In the genomic region with DNA sequence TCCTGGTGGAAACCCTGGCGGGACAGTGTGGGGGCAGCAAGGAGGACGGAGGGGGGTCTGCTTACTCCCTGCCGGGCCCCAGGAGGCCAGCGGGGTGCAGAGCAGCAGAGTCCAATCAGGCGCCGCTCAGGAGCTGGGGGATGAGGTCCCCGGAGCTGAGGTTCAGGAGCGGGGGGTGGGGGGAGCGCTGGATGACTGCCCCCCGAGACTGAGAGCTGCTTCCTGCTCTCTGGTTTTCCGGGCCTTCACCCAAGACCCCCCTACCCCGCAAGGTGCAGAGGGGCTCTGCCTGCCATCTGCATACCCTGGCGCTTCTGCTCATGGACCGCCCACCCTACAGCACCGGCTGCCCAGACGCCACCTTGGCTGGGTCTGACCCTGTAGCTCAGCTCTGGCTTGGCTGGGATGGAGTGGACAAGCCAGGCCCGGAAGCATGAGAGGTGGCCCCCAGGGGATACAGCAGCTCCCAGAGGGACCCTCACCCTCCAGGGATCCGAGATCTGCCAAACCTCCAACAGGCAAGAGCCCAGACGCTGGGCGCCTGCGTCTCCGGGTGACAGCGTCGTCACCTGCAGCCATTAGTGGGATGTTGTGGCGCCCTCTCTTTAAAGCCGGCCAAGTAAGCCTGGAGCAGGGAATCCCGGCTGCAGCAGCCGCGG, we compare ENCODE assay signal across 10 cellular contexts. TPM values are rescaled to one million over a fixed set of nuclear protein-coding genes. Genes with fewer than 3 reads are reported as not detected.
DNase-seq lines count a peak whose midpoint lies in the region; ATAC-seq, FAIRE-seq and TF ChIP-seq lines count a peak whose summit lies in the region.
"Had no signal": no experiment of that assay in that cellular context is flagged by ENCODE, and none has a peak within 500 bp of the region (broad histone marks: within the 10 kb centered on the region; RNA-seq: fewer than 3 reads in every experiment).

No MANE protein-coding gene starts in this region.

- no peaks in the 10 kb centered on the region for H3K36me3 ChIP-seq in endothelial cell of umbilical vein (ENCODE audit: control insufficient read depth in 2 of 2, extremely low read depth in 1 of 2, insufficient read depth in 2 of 2, low read length in 2 of 2)

- POLR2A ChIA-PET in endothelial cell of umbilical vein (lab: Charles Lee) = no interaction called here

- DNase-seq in stimulated activated naive CD8-positive, alpha-beta T cell treated with anti-CD3 and anti-CD28 coated beads, Interleukin-15, Interleukin-2, amounts not matched to agents 100 U/mL and 50 U/mL, for 24 hours = no peak
- DNase-seq in endothelial cell of umbilical vein (ENCODE audit: low read depth, low spot score) = no peak
- no peak for DNase-seq in nephron progenitor cell
- DNase-seq in NCI-H1092 treated with DMSO at 0.1 percent for 48 hours (lab: John Stamatoyannopoulos, UW) = no peak
- no peak for DNase-seq in NCI-H187 (lab: John Stamatoyannopoulos, UW)

- no TSS peak for BruUV-seq in endothelial cell of umbilical vein (replicated peaks; lab: Mats Ljungman, UMichigan)

- no peak for TF ChIP-seq POLR2A in endothelial cell of umbilical vein (IDR thresholded peaks at IDR 0.05; ENCODE audit: low read depth, low read length)

- H3K27me3 ChIP-seq in endothelial cell of umbilical vein (ENCODE audit: control insufficient read depth in 2 of 2, insufficient read depth in 2 of 2, low read length in 2 of 2) = peaks cover 3 to 12% of the 10 kb centered on the region in 2 experiments

- H3K27ac ChIP-seq in endothelial cell of umbilical vein (ENCODE audit: insufficient read depth, low read depth, low read length) = no peak overlapping the region

- H3K36me3 Mint-ChIP-seq in stimulated activated naive CD8-positive, alpha-beta T cell treated with anti-CD3 and anti-CD28 coated beads, Interleukin-15, Interleukin-2, amounts not matched to agents 100 ng/mL and 50 ng/mL, for 24 hours (ENCODE audit: low read depth) = no peaks in the 10 kb centered on the region
- no peaks in the 10 kb centered on the region for H3K36me3 Mint-ChIP-seq in nephron progenitor cell (ENCODE audit: low read depth)

- CTCF ChIA-PET in endothelial cell of umbilical vein (lab: Charles Lee) = interaction anchor here (1.1 kb wide), 1 partner anchor 17 kb away, joined by 3 read pairs; no protein-coding TSS in a partner anchor

- H4K20me1 ChIP-seq in endothelial cell of umbilical vein (replicated peaks; ENCODE audit: control insufficient read depth, extremely low read depth, insufficient read depth, low read length) = no peaks in the 10 kb centered on the region

- dilution Hi-C loops in endothelial cell of umbilical vein (cut with MboI; ENCODE audit: extremely low pct_ligation_motif_present, low sequenced_read_pairs) = no loop called here

- H3K4me1 ChIP-seq in endothelial cell of umbilical vein (ENCODE audit: control insufficient read depth, extremely low read depth, insufficient read depth, low read length) = no peaks in the 10 kb centered on the region

- H3K9me3 ChIP-seq in endothelial cell of umbilical vein (replicated peaks; ENCODE audit: control insufficient read depth, insufficient read depth, low read length) = no peaks in the 10 kb centered on the region

- no peak for ATAC-seq in stimulated activated naive CD8-positive, alpha-beta T cell treated with anti-CD3 and anti-CD28 coated beads, Interleukin-15, Interleukin-2, amounts not matched to agents 100 U/mL and 50 U/mL, for 24 hours
- no peak for ATAC-seq in HG02852 (IDR thresholded peaks at IDR 0.05; ENCODE audit: unreplicated experiment)
- ATAC-seq in GM19397 (IDR thresholded peaks at IDR 0.05; ENCODE audit: unreplicated experiment) = no peak

- no peaks in the 10 kb centered on the region for H3K9me1 ChIP-seq in endothelial cell of umbilical vein (replicated peaks; ENCODE audit: control insufficient read depth, extremely low read depth, insufficient read depth, low read length)

- H3K4me3 ChIP-seq in endothelial cell of umbilical vein (replicated peaks in 1 of 3; ENCODE audit: insufficient read depth in 1 of 3, low read depth in 1 of 3, low read length in 3 of 3) = no peak overlapping the region

- H3K4me2 ChIP-seq in endothelial cell of umbilical vein (ENCODE audit: insufficient read depth, low read length) = no peak overlapping the region

- H3K79me2 ChIP-seq in endothelial cell of umbilical vein (ENCODE audit: control insufficient read depth, insufficient read depth, low read length) = no peaks in the 10 kb centered on the region

- H3K4me1 Mint-ChIP-seq in stimulated activated naive CD8-positive, alpha-beta T cell treated with anti-CD3 and anti-CD28 coated beads, Interleukin-15, Interleukin-2, amounts not matched to agents 100 ng/mL and 50 ng/mL, for 24 hours (ENCODE audit: low read depth) = no peaks in the 10 kb centered on the region
- H3K4me1 Mint-ChIP-seq in nephron progenitor cell = peaks cover 16% of the 10 kb centered on the region

- H2AFZ ChIP-seq in endothelial cell of umbilical vein (ENCODE audit: low read depth, low read length) = no peak overlapping the region

- intact Hi-C loops in endothelial cell of umbilical vein (cut with micrococcal nuclease) = no loop called here

- peak overlapping the region; percentile 47 for H3K4me3 Mint-ChIP-seq in stimulated activated naive CD8-positive, alpha-beta T cell treated with anti-CD3 and anti-CD28 coated beads, Interleukin-15, Interleukin-2, amounts not matched to agents 100 ng/mL and 50 ng/mL, for 24 hours
- H3K4me3 Mint-ChIP-seq in nephron progenitor cell = peak overlapping the region; percentile 79

- no peaks in the 10 kb centered on the region for H3K9me3 Mint-ChIP-seq in stimulated activated naive CD8-positive, alpha-beta T cell treated with anti-CD3 and anti-CD28 coated beads, Interleukin-15, Interleukin-2, amounts not matched to agents 100 ng/mL and 50 ng/mL, for 24 hours
- no peaks in the 10 kb centered on the region for H3K9me3 Mint-ChIP-seq in nephron progenitor cell

- H3K27me3 Mint-ChIP-seq in stimulated activated naive CD8-positive, alpha-beta T cell treated with anti-CD3 and anti-CD28 coated beads, Interleukin-15, Interleukin-2, amounts not matched to agents 100 ng/mL and 50 ng/mL, for 24 hours = peaks cover 17% of the 10 kb centered on the region
- peaks cover 22% of the 10 kb centered on the region for H3K27me3 Mint-ChIP-seq in nephron progenitor cell (ENCODE audit: low read depth, poor library complexity)

- H3K27ac Mint-ChIP-seq in stimulated activated naive CD8-positive, alpha-beta T cell treated with anti-CD3 and anti-CD28 coated beads, Interleukin-15, Interleukin-2, amounts not matched to agents 100 ng/mL and 50 ng/mL, for 24 hours = no peak overlapping the region
- H3K27ac Mint-ChIP-seq in nephron progenitor cell = no peak overlapping the region

- no peak overlapping the region for H3K9ac ChIP-seq in endothelial cell of umbilical vein (replicated peaks; ENCODE audit: extremely low read depth, insufficient read depth, low read length)

- no peak for FAIRE-seq in endothelial cell of umbilical vein (lab: Jason Lieb, UNC)
- FAIRE-seq: frontal cortex had no signal

- TF ChIP-seq CTCF in endothelial cell of umbilical vein (IDR thresholded peaks at IDR 0.05; ENCODE audit: extremely low read depth in 1 of 2, insufficient read depth in 1 of 2, low read depth in 1 of 2, low read length in 2 of 2) (no peak), nephron progenitor cell (IDR thresholded peaks at IDR 0.05) (no peak)

TF ChIP-seq in endothelial cell of umbilical vein, 7 proteins besides CTCF, POLR2A, EP300 and RAD21:
- TF ChIP-seq JUN (IDR thresholded peaks at IDR 0.05; ENCODE audit: borderline replicate concordance, insufficient read depth, insufficient read length, low read depth) (no peak), FOS (IDR thresholded peaks at IDR 0.05; ENCODE audit: borderline replicate concordance, insufficient read depth, low read length) (no peak), MYC (IDR thresholded peaks at IDR 0.05; ENCODE audit: low read depth, low read length) (no peak), EZH2 (IDR thresholded peaks at IDR 0.05; ENCODE audit: borderline replicate concordance, low read depth, low read length, severe bottlenecking) (peak; percentile 49)

RNA-seq across cellular contexts. Expression of a gene that starts 0.9 kb away (rescaled TPM):
- total RNA-seq in endothelial cell of umbilical vein = not detected in 2 replicates
- polyA plus RNA-seq in endothelial cell of umbilical vein = not detected in 2 replicates
- 0.08 and 0.12 TPM in 2 replicates for polyA plus RNA-seq in endothelial cell of umbilical vein (2011; cell fraction: cytosol; rRNA removed)
- polyA plus RNA-seq in endothelial cell of umbilical vein (2011; cell fraction: nucleus; rRNA removed) = 0.01 TPM in 1 of 2 replicates, not detected in the other
- polyA plus RNA-seq in endothelial cell of umbilical vein (2012) = 0.37 and 0.68 TPM in 2 replicates
- 2.5 TPM in 1 of 2 replicates, not detected in the other for polyA minus RNA-seq in endothelial cell of umbilical vein
- not detected for polyA minus RNA-seq in endothelial cell of umbilical vein (2011; cell fraction: cytosol; rRNA and poly(A)+ RNA removed)
- not detected in 2 replicates for polyA minus RNA-seq in endothelial cell of umbilical vein (2011; cell fraction: nucleus; rRNA and poly(A)+ RNA removed)
- total RNA-seq: Daoy had no signal
